Comparison of ENCODE assay signal across 25 cellular contexts in the genomic region with DNA sequence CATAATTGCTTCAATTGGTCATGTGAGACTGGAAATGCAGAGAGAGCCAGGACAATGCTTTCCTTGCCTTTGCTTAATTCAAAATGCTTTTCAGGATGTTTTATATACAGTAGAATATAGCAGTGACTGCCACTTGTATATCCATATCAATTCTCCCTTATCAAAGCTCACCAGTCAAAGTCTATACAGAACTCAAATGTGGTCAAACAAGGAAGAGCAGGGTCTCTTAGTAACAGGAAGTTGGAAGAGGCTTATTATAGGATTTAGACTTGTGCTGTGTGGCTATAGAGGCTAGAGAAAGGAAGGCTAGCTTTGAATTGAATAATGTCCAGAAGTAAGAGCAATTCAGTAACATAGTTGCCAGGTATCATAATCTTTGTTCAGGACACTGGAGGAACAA. TPM values are rescaled to one million over a fixed set of nuclear protein-coding genes. Genes with fewer than 3 reads are reported as not detected.
"Had no signal": no experiment of that assay in that cellular context is flagged by ENCODE, and none has a peak within 500 bp of the region (broad histone marks: within the 10 kb centered on the region; RNA-seq: fewer than 3 reads in every experiment).

No MANE protein-coding gene starts in this region.

- H3K27ac ChIP-seq: RWPE1 had no signal

- H3K27me3 ChIP-seq: MG63 had no signal

- H3K9me3 ChIP-seq: MG63, SK-N-SH had no signal

- H3K36me3 ChIP-seq: MG63 had no signal

- DNase-seq: IMR-90, Karpas-422, KG1, MG63, NCI-H1092, NCI-H1105 treated with DMSO at 0.1 percent for 48 hours, NCI-H1417 treated with DMSO at 0.1 percent for 48 hours, NCI-H146, NCI-H1694 treated with DMSO at 0.1 percent for 48 hours, NCI-H1930, NCI-H2081, NCI-H2107, NCI-H2227 treated with DMSO at 0.1 percent for 48 hours, NCI-H524 treated with DMSO at 0.1 percent for 48 hours, NCI-H69, NCI-H774, PC-3, SHP77, SK-N-SH had no signal

- H3K9ac ChIP-seq: SK-N-SH had no signal

- H3K4me3 ChIP-seq: MG63 had no signal

- ATAC-seq: HepG2, Panc1, PC-3 had no signal

RNA-seq across cellular contexts. Expression of gene SI, which starts 4.3 kb away (rescaled TPM):
- total RNA-seq: HepG2, HT1080, IMR-90, NCI-H460, PC-3, SK-MEL-5 had no signal
- polyA plus RNA-seq: HepG2, IMR-90, SK-N-SH had no signal
